Comparison of ENCODE assay signal across 11 cellular contexts in genomic region chr15:25436707-25437106, GRCh38. TPM values are rescaled to one million over a fixed set of nuclear protein-coding genes. Genes with fewer than 3 reads are reported as not detected.
DNase-seq lines count a peak whose midpoint lies in the region; ATAC-seq, FAIRE-seq and TF ChIP-seq lines count a peak whose summit lies in the region.
"Had no signal": no experiment of that assay in that cellular context is flagged by ENCODE, and none has a peak within 500 bp of the region (broad histone marks: within the 10 kb centered on the region; RNA-seq: fewer than 3 reads in every experiment).

No MANE protein-coding gene starts in this region.

- H3K27ac Mint-ChIP-seq in activated naive CD4-positive, alpha-beta T cell treated with anti-CD3 and anti-CD28 coated beads, Interleukin-2, amount 50 U/mL, for 24 hours: no peak overlapping the region
- no peak overlapping the region for H3K27ac Mint-ChIP-seq in activated naive CD4-positive, alpha-beta T cell treated with anti-CD3 and anti-CD28 coated beads, Interleukin-2, amount 50 U/mL, for 72 hours
- no peak overlapping the region for H3K27ac Mint-ChIP-seq in activated naive CD8-positive, alpha-beta T cell treated with anti-CD3 and anti-CD28 coated beads for 36 hours

- peaks cover 53% of the 10 kb centered on the region for H3K4me1 Mint-ChIP-seq in activated naive CD4-positive, alpha-beta T cell treated with anti-CD3 and anti-CD28 coated beads, Interleukin-2, amount 50 U/mL, for 24 hours
- peaks cover 44% of the 10 kb centered on the region for H3K4me1 Mint-ChIP-seq in activated naive CD8-positive, alpha-beta T cell treated with anti-CD3 and anti-CD28 coated beads for 36 hours

- FAIRE-seq in kidney (lab: Jason Lieb, UNC): peak; percentile 76
- FAIRE-seq in HTR-8/SVneo (lab: Jason Lieb, UNC): no peak

- H3K36me3 ChIP-seq in kidney (ENCODE audit: control insufficient read depth in 1 of 2, insufficient read depth in 2 of 2, low read length in 2 of 2) (no peaks in the 10 kb centered on the region), tibial artery (no peaks in the 10 kb centered on the region)

- H3K4me1 ChIP-seq in kidney (ENCODE audit: control insufficient read depth in 1 of 2, insufficient read depth in 1 of 2, low read depth in 1 of 2, low read length in 2 of 2): peaks cover 8 to 21% of the 10 kb centered on the region in 2 donors
- peaks cover 0 to 61% (median 21%) of the 10 kb centered on the region in 4 donors for H3K4me1 ChIP-seq in tibial artery

- peak overlapping the region; percentile 94 for H3K4me3 Mint-ChIP-seq in activated naive CD4-positive, alpha-beta T cell treated with anti-CD3 and anti-CD28 coated beads, Interleukin-2, amount 50 U/mL, for 24 hours
- H3K4me3 Mint-ChIP-seq in activated naive CD8-positive, alpha-beta T cell treated with anti-CD3 and anti-CD28 coated beads for 36 hours: peak overlapping the region; percentile 92

- peaks cover 5% of the 10 kb centered on the region for H3K36me3 Mint-ChIP-seq in activated naive CD4-positive, alpha-beta T cell treated with anti-CD3 and anti-CD28 coated beads, Interleukin-2, amount 50 U/mL, for 24 hours
- H3K36me3 Mint-ChIP-seq in activated naive CD4-positive, alpha-beta T cell treated with anti-CD3 and anti-CD28 coated beads, Interleukin-2, amount 50 U/mL, for 72 hours: peaks cover 11 to 12% of the 10 kb centered on the region in 2 donors
- H3K36me3 Mint-ChIP-seq in activated naive CD8-positive, alpha-beta T cell treated with anti-CD3 and anti-CD28 coated beads for 36 hours: peaks cover 36% of the 10 kb centered on the region

- H3K9ac ChIP-seq in kidney (ENCODE audit: low read length in 2 of 2): peak overlapping the region; percentile 4 to 89

- H3K27me3 Mint-ChIP-seq in activated naive CD4-positive, alpha-beta T cell treated with anti-CD3 and anti-CD28 coated beads, Interleukin-2, amount 50 U/mL, for 24 hours: no peaks in the 10 kb centered on the region
- H3K27me3 Mint-ChIP-seq in activated naive CD8-positive, alpha-beta T cell treated with anti-CD3 and anti-CD28 coated beads for 36 hours: no peaks in the 10 kb centered on the region

- intact Hi-C loops in kidney (cut with DNase I) (no loop called here), tibial artery (cut with DNase I; ENCODE audit: low total_unique reads) (loop anchor here (10.0 kb wide), 1 partner anchor 648 kb away; no protein-coding TSS in a partner anchor)

- no peak for ATAC-seq in activated naive CD4-positive, alpha-beta T cell treated with anti-CD3 and anti-CD28 coated beads, Interleukin-2, amount 50 U/mL, for 72 hours

- DNase-seq in activated naive CD4-positive, alpha-beta T cell treated with anti-CD3 and anti-CD28 coated beads, Interleukin-2, amount 50 U/mL, for 72 hours (ENCODE audit: low spot score in 2 of 2): no peak
- no peak for DNase-seq in activated naive CD8-positive, alpha-beta T cell treated with anti-CD3 and anti-CD28 coated beads for 36 hours
- DNase-seq in kidney: no peak
- no peak for DNase-seq in tibial artery
- DNase-seq in activated CD8-positive, alpha-beta memory T cell treated with anti-CD3 and anti-CD28 coated beads for 24 hours: no peak
- no peak for DNase-seq in NCI-H187 treated with DMSO at 0.1 percent for 48 hours (lab: John Stamatoyannopoulos, UW)
- no peak for DNase-seq in HTR-8/SVneo (ENCODE audit: insufficient read length, low spot score)
- DNase-seq: activated CD4-positive, alpha-beta T cell treated with anti-CD3 and anti-CD28 coated beads for 4 hours; NCI-H2227 treated with DMSO at 0.1 percent for 48 hours had no signal

- H3K27me3 ChIP-seq in tibial artery: no peaks in the 10 kb centered on the region

- H3K4me3 ChIP-seq in kidney (ENCODE audit: low read length in 2 of 2) (peak overlapping the region; percentile 86 to 87), tibial artery (peak overlapping the region; percentile 99 to 100)

- TF ChIP-seq CTCF in kidney (IDR thresholded peaks at IDR 0.05; ENCODE audit: borderline replicate concordance, extremely low read depth, insufficient read depth) (no peak), tibial artery (IDR thresholded peaks at IDR 0.05) (no peak)

- H3K27ac ChIP-seq in kidney (ENCODE audit: low read depth in 2 of 2, low read length in 2 of 2) (peak overlapping the region in 1 of 2 donors; percentile 30), tibial artery (no peak overlapping the region)
- H3K27ac ChIP-seq: epithelial cell of prostate had no signal

- no peaks in the 10 kb centered on the region for H3K9me3 Mint-ChIP-seq in activated naive CD4-positive, alpha-beta T cell treated with anti-CD3 and anti-CD28 coated beads, Interleukin-2, amount 50 U/mL, for 24 hours
- no peaks in the 10 kb centered on the region for H3K9me3 Mint-ChIP-seq in activated naive CD4-positive, alpha-beta T cell treated with anti-CD3 and anti-CD28 coated beads, Interleukin-2, amount 50 U/mL, for 72 hours
- peaks cover 2% of the 10 kb centered on the region for H3K9me3 Mint-ChIP-seq in activated naive CD8-positive, alpha-beta T cell treated with anti-CD3 and anti-CD28 coated beads for 36 hours

- H3K9me3 ChIP-seq in kidney (ENCODE audit: control insufficient read depth in 1 of 2, low read length in 2 of 2) (no peaks in the 10 kb centered on the region), tibial artery (no peaks in the 10 kb centered on the region)

RNA-seq across cellular contexts. Expression of gene UBE3A, which starts 2.1 kb away (rescaled TPM):
- 10 to 100 TPM; 91.7 to 91.8 TPM for total RNA-seq in activated naive CD4-positive, alpha-beta T cell treated with anti-CD3 and anti-CD28 coated beads, Interleukin-2, amount 50 U/mL, for 72 hours
- 100 to 1,000 TPM; 122 to 125 TPM for total RNA-seq in activated naive CD8-positive, alpha-beta T cell treated with anti-CD3 and anti-CD28 coated beads for 36 hours
- 103 TPM for total RNA-seq in kidney
- 22.3 TPM for polyA plus RNA-seq in kidney (ENCODE audit: insufficient read depth, low read depth, low replicate concordance)
